Comparison of ENCODE assay signal across 8 cellular contexts in the genomic region with DNA sequence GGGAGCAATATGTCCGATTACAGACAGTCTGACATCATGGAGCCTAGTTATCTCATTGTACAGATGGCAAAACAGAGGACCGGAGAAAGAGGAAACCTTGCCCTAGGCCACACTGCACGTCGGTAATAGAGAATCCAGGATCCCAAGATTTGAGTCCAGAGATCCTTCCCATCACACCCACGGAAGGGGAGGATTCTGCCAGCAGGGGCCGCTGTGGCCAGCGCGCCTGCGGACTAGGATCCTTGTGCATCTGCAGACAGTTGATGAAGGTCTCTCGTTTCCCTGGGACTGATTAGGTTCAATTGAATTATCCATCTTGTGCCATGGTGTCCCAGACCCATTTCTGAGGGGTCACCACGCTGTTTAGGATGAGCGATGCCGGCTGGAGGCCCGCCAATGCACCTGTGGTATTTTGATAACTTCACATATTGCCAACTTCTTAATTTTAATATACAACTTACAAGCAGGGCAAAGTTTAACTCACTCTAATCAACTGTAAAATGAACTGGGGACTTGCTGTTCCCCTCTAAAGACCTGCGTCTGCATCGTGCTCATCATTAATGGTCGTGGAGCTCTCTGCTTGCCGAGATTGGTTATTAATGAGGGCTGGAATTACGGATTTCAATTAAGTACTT.
A peak's percentile ranks its signal among the peaks of the same experiment; 100 is the strongest.
DNase-seq lines count a peak whose midpoint lies in the region; ATAC-seq and TF ChIP-seq lines count a peak whose summit lies in the region.

No MANE protein-coding gene starts in this region.

- intact Hi-C loops in activated T-helper 2 cell treated with anti-CD3 and anti-CD28 coated beads, Interferon-gamma antibody, Interleukin-2, Interleukin-4, amounts not matched to agents 10 μg/mL and 5 μg/mL and 100 μg/mL, durations not matched to agents 14 hours and 24 hours and 36 hours (cut with micrococcal nuclease) = no loop called here

- H3K4me1 ChIP-seq in GM23248 (ENCODE audit: insufficient read depth) (peaks cover 49% of the 10 kb centered on the region), right atrium auricular region (peaks cover 0 to 11% of the 10 kb centered on the region in 2 donors), upper lobe of left lung (peaks cover 11 to 12% (median 11%) of the 10 kb centered on the region in 4 donors)

- no peak overlapping the region for H3K27ac ChIP-seq in GM23248
- no peak overlapping the region for H3K27ac ChIP-seq in VCaP
- no peak overlapping the region for H3K27ac ChIP-seq in right atrium auricular region
- H3K27ac ChIP-seq in upper lobe of left lung = no peak overlapping the region

- H2AFZ ChIP-seq in GM23248 = no peak overlapping the region

- H3K4me3 ChIP-seq in GM23248 = no peak overlapping the region
- no peak overlapping the region for H3K4me3 ChIP-seq in right atrium auricular region
- no peak overlapping the region for H3K4me3 ChIP-seq in upper lobe of left lung

- H3K4me1 Mint-ChIP-seq in activated T-helper 2 cell treated with anti-CD3 and anti-CD28 coated beads, Interferon-gamma antibody, Interleukin-2, Interleukin-4, amounts not matched to agents 10 μg/mL and 5 μg/mL and 100 μg/mL, durations not matched to agents 14 hours and 24 hours and 36 hours (ENCODE audit: low read depth) = no peaks in the 10 kb centered on the region

- no peaks in the 10 kb centered on the region for H3K27me3 Mint-ChIP-seq in activated T-helper 2 cell treated with anti-CD3 and anti-CD28 coated beads, Interferon-gamma antibody, Interleukin-2, Interleukin-4, amounts not matched to agents 10 μg/mL and 5 μg/mL and 100 μg/mL, durations not matched to agents 14 hours and 24 hours and 36 hours (ENCODE audit: low read depth)

- H3K36me3 ChIP-seq in GM23248 (ENCODE audit: low read depth) = no peaks in the 10 kb centered on the region
- H3K36me3 ChIP-seq in right atrium auricular region = no peaks in the 10 kb centered on the region
- H3K36me3 ChIP-seq in upper lobe of left lung = no peaks in the 10 kb centered on the region

- no peak overlapping the region for H3K27ac Mint-ChIP-seq in activated T-helper 2 cell treated with anti-CD3 and anti-CD28 coated beads, Interferon-gamma antibody, Interleukin-2, Interleukin-4, amounts not matched to agents 10 μg/mL and 5 μg/mL and 100 μg/mL, durations not matched to agents 14 hours and 24 hours and 36 hours

- in situ Hi-C loops in GM23248 (cut with MboI) = loop anchor here (25.0 kb wide), 1 partner anchor 400 kb away; no protein-coding TSS in a partner anchor

- no peak overlapping the region for H3K9ac ChIP-seq in GM23248

- peaks cover 13% of the 10 kb centered on the region for H3F3A ChIP-seq in GM23248 (ENCODE audit: insufficient read depth)

- WGBS in GM23248 (ENCODE audit: low coverage in 1 of 2, low lambda C conversion rate in 2 of 2, missing lambda C conversion rate in 2 of 2), 2 experiments = 58 to 59% methylated on average over 19 of the region's 19 CpGs
- 51 to 62% methylated on average over 13 to 19 of the region's 19 CpGs for WGBS in upper lobe of left lung, 2 donors

- H3K79me2 ChIP-seq in GM23248 (ENCODE audit: insufficient read depth) = no peaks in the 10 kb centered on the region

- no peaks in the 10 kb centered on the region for H3K9me3 ChIP-seq in GM23248 (ENCODE audit: low read depth)
- H3K9me3 ChIP-seq in right atrium auricular region = no peaks in the 10 kb centered on the region
- no peaks in the 10 kb centered on the region for H3K9me3 ChIP-seq in upper lobe of left lung

- TF ChIP-seq CTCF in VCaP (conservative IDR thresholded peaks at IDR 0.05) (peak; percentile 80), right atrium auricular region (IDR thresholded peaks at IDR 0.05) (peak; percentile 20 to 62), upper lobe of left lung (IDR thresholded peaks at IDR 0.05) (peak in 5 of 6 experiments; percentile 6 to 43 (median 41))

- no peaks in the 10 kb centered on the region for H3K27me3 ChIP-seq in GM23248 (replicated peaks; ENCODE audit: insufficient read depth)
- no peaks in the 10 kb centered on the region for H3K27me3 ChIP-seq in right atrium auricular region
- no peaks in the 10 kb centered on the region for H3K27me3 ChIP-seq in upper lobe of left lung

- H3K4me2 ChIP-seq in GM23248 (ENCODE audit: unreplicated experiment) = no peak overlapping the region

- H3K4me3 Mint-ChIP-seq in activated T-helper 2 cell treated with anti-CD3 and anti-CD28 coated beads, Interferon-gamma antibody, Interleukin-2, Interleukin-4, amounts not matched to agents 10 μg/mL and 5 μg/mL and 100 μg/mL, durations not matched to agents 14 hours and 24 hours and 36 hours (ENCODE audit: low read depth) = no peak overlapping the region

- H3K9me2 ChIP-seq in GM23248 (ENCODE audit: insufficient read depth) = no peaks in the 10 kb centered on the region

- no peaks in the 10 kb centered on the region for H3K9me3 Mint-ChIP-seq in activated T-helper 2 cell treated with anti-CD3 and anti-CD28 coated beads, Interferon-gamma antibody, Interleukin-2, Interleukin-4, amounts not matched to agents 10 μg/mL and 5 μg/mL and 100 μg/mL, durations not matched to agents 14 hours and 24 hours and 36 hours

- no peak for TF ChIP-seq POLR2A in upper lobe of left lung (IDR thresholded peaks at IDR 0.05)

- ATAC-seq in upper lobe of left lung (ENCODE audit: low FRiP score in 2 of 2) = peak in 1 of 2 donors; percentile 51
- no peak for ATAC-seq in HG03460 (IDR thresholded peaks at IDR 0.05; ENCODE audit: unreplicated experiment)
- ATAC-seq in GM21423 (IDR thresholded peaks at IDR 0.05; ENCODE audit: unreplicated experiment) = no peak

- no peaks in the 10 kb centered on the region for H3K36me3 Mint-ChIP-seq in activated T-helper 2 cell treated with anti-CD3 and anti-CD28 coated beads, Interferon-gamma antibody, Interleukin-2, Interleukin-4, amounts not matched to agents 10 μg/mL and 5 μg/mL and 100 μg/mL, durations not matched to agents 14 hours and 24 hours and 36 hours (ENCODE audit: low read depth)

- TF ChIP-seq EP300 in upper lobe of left lung (IDR thresholded peaks at IDR 0.05) = no peak

- H4K20me1 ChIP-seq in GM23248 (ENCODE audit: insufficient read depth) = no peaks in the 10 kb centered on the region

- peak; percentile 36 for DNase-seq in AG08396 (ENCODE audit: low spot score)
- DNase-seq in GM23248 = peak; percentile 42
- DNase-seq in right atrium auricular region (ENCODE audit: low spot score) = no peak
- peak; percentile 39 to 91 for DNase-seq in upper lobe of left lung
- no peak for DNase-seq in activated T-helper 2 cell treated with anti-CD3 and anti-CD28 coated beads, Interferon-gamma antibody, Interleukin-2, Interleukin-4, amounts not matched to agents 10 μg/mL and 5 μg/mL and 100 μg/mL, durations not matched to agents 14 hours and 24 hours and 36 hours (ENCODE audit: low spot score)

Comparison
In these comparisons a context has a peak if more than half of its experiments do, and no peak if none do; other contexts are left out.
1. DNase-seq: peak in AG08396 (single experiment), GM23248 (single experiment) and upper lobe of left lung (2 of 2); none in right atrium auricular region (single experiment) and activated T-helper 2 cell treated with anti-CD3 and anti-CD28 coated beads, Interferon-gamma antibody, Interleukin-2, Interleukin-4, amounts not matched to agents 10 μg/mL and 5 μg/mL and 100 μg/mL, durations not matched to agents 14 hours and 24 hours and 36 hours (single experiment).
2. Peak in every context shown above with its lines, with median percentiles within 50 percentile points of each other: CTCF ChIP-seq.